In the genomic region with DNA sequence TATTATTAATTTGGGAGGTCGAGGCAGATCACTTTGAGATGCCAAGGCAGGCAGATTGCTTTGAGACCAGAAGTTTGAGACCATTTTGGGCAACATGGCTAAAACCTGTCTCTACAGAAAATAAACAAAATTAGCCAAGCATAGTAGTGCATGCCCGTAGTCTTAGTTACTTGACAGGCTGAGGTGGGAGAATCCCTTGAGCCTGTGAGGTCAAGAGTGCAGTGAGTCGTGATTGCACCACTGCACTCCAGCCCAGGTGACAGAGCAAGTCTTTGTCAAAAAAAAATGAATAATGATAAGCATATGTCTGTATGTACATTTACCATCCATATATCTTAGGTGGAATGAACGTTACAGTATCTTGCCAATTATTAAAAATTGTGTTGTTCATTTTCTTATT, we compare ENCODE assay signal across 1 cellular context.
TF ChIP-seq lines count a peak whose summit lies in the region.

No MANE protein-coding gene starts in this region.

TF ChIP-seq in GM12878, 131 proteins besides CTCF, POLR2A, EP300 and RAD21:
- TF ChIP-seq, protein P1, sequence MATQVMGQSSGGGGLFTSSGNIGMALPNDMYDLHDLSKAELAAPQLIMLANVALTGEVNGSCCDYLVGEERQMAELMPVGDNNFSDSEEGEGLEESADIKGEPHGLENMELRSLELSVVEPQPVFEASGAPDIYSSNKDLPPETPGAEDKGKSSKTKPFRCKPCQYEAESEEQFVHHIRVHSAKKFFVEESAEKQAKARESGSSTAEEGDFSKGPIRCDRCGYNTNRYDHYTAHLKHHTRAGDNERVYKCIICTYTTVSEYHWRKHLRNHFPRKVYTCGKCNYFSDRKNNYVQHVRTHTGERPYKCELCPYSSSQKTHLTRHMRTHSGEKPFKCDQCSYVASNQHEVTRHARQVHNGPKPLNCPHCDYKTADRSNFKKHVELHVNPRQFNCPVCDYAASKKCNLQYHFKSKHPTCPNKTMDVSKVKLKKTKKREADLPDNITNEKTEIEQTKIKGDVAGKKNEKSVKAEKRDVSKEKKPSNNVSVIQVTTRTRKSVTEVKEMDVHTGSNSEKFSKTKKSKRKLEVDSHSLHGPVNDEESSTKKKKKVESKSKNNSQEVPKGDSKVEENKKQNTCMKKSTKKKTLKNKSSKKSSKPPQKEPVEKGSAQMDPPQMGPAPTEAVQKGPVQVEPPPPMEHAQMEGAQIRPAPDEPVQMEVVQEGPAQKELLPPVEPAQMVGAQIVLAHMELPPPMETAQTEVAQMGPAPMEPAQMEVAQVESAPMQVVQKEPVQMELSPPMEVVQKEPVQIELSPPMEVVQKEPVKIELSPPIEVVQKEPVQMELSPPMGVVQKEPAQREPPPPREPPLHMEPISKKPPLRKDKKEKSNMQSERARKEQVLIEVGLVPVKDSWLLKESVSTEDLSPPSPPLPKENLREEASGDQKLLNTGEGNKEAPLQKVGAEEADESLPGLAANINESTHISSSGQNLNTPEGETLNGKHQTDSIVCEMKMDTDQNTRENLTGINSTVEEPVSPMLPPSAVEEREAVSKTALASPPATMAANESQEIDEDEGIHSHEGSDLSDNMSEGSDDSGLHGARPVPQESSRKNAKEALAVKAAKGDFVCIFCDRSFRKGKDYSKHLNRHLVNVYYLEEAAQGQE (IDR thresholded peaks at IDR 0.05; ENCODE audit: low read depth, low read length), result no peak
- no peak for TF ChIP-seq KDM1A (IDR thresholded peaks at IDR 0.05; ENCODE audit: borderline replicate concordance)
- TF ChIP-seq STAT1 (conservative IDR thresholded peaks at IDR 0.05), result no peak
- TF ChIP-seq, protein P2, sequence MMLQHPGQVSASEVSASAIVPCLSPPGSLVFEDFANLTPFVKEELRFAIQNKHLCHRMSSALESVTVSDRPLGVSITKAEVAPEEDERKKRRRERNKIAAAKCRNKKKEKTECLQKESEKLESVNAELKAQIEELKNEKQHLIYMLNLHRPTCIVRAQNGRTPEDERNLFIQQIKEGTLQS (IDR thresholded peaks at IDR 0.05; ENCODE audit: borderline replicate concordance, extremely low read depth, low read depth, low read length), result no peak
- no peak for TF ChIP-seq BCL11A (IDR thresholded peaks at IDR 0.05; ENCODE audit: low read depth, low read length)
- no peak for TF ChIP-seq ZNF622 (IDR thresholded peaks at IDR 0.05)
- no peak for TF ChIP-seq CREB1 (IDR thresholded peaks at IDR 0.05; ENCODE audit: low read depth)
- TF ChIP-seq, protein P3, sequence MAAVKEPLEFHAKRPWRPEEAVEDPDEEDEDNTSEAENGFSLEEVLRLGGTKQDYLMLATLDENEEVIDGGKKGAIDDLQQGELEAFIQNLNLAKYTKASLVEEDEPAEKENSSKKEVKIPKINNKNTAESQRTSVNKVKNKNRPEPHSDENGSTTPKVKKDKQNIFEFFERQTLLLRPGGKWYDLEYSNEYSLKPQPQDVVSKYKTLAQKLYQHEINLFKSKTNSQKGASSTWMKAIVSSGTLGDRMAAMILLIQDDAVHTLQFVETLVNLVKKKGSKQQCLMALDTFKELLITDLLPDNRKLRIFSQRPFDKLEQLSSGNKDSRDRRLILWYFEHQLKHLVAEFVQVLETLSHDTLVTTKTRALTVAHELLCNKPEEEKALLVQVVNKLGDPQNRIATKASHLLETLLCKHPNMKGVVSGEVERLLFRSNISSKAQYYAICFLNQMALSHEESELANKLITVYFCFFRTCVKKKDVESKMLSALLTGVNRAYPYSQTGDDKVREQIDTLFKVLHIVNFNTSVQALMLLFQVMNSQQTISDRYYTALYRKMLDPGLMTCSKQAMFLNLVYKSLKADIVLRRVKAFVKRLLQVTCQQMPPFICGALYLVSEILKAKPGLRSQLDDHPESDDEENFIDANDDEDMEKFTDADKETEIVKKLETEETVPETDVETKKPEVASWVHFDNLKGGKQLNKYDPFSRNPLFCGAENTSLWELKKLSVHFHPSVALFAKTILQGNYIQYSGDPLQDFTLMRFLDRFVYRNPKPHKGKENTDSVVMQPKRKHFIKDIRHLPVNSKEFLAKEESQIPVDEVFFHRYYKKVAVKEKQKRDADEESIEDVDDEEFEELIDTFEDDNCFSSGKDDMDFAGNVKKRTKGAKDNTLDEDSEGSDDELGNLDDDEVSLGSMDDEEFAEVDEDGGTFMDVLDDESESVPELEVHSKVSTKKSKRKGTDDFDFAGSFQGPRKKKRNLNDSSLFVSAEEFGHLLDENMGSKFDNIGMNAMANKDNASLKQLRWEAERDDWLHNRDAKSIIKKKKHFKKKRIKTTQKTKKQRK (IDR thresholded peaks at IDR 0.05; ENCODE audit: low read depth, low read length), result no peak
- no peak for TF ChIP-seq NRF1 (conservative IDR thresholded peaks at IDR 0.05; ENCODE audit: low read depth, low read length)
- TF ChIP-seq SIX5 (IDR thresholded peaks at IDR 0.05; ENCODE audit: low read depth, low read length, severe bottlenecking), result no peak
- TF ChIP-seq PAX8 (IDR thresholded peaks at IDR 0.05), result no peak
